Comparison of ENCODE assay signal across 2 cellular contexts in genomic region chr11:74256370-74257133, GRCh38.
A peak's percentile ranks its signal among the peaks of the same experiment; 100 is the strongest.
TF ChIP-seq lines count a peak whose summit lies in the region.

No MANE protein-coding gene starts in this region.

TF ChIP-seq in A549, 52 proteins besides CTCF, POLR2A, EP300 and RAD21:
- TF ChIP-seq ZFP36 (IDR thresholded peaks at IDR 0.05; ENCODE audit: borderline replicate concordance, partially characterized antibody) (no peak), MAFK (IDR thresholded peaks at IDR 0.05; ENCODE audit: partially characterized antibody) (peak; percentile 89)

TF ChIP-seq in endothelial cell of umbilical vein, 7 proteins besides CTCF, POLR2A, EP300 and RAD21:
- no peak for TF ChIP-seq POLR2AphosphoS5 (IDR thresholded peaks at IDR 0.05; ENCODE audit: insufficient read depth, low read depth, low read length)
- TF ChIP-seq EZH2 (IDR thresholded peaks at IDR 0.05; ENCODE audit: borderline replicate concordance, low read depth, low read length, severe bottlenecking): no peak
- no peak for TF ChIP-seq GATA2 (IDR thresholded peaks at IDR 0.05; ENCODE audit: insufficient read depth, insufficient read length, low read depth, low read length)
- no peak for TF ChIP-seq MYC (IDR thresholded peaks at IDR 0.05; ENCODE audit: low read depth, low read length)
- TF ChIP-seq FOS (IDR thresholded peaks at IDR 0.05; ENCODE audit: borderline replicate concordance, insufficient read depth, low read length): no peak
- TF ChIP-seq JUN (IDR thresholded peaks at IDR 0.05; ENCODE audit: borderline replicate concordance, insufficient read depth, insufficient read length, low read depth): no peak
- TF ChIP-seq MAX (IDR thresholded peaks at IDR 0.05; ENCODE audit: insufficient read depth, insufficient read length): no peak
TF ChIP-seq in endothelial cell of umbilical vein: peak in this region for 0.
